24 cellular contexts compared by ENCODE assay signal in genomic region chr7:77877800-77878199, GRCh38.
DNase-seq lines count a peak whose midpoint lies in the region; ATAC-seq and TF ChIP-seq lines count a peak whose summit lies in the region.
"Had no signal": no experiment of that assay in that cellular context is flagged by ENCODE, and none has a peak within 500 bp of the region (broad histone marks: within the 10 kb centered on the region; RNA-seq: fewer than 3 reads in every experiment).

No MANE protein-coding gene starts in this region.

- H3K27me3 ChIP-seq in IMR-90 (ENCODE audit: control insufficient read depth, insufficient read depth, low read length) (no peaks in the 10 kb centered on the region), mesenchymal stem cell (ENCODE audit: control insufficient read depth in 1 of 2, insufficient read depth in 1 of 2, low read length in 2 of 2) (no peaks in the 10 kb centered on the region), esophagus squamous epithelium (no peaks in the 10 kb centered on the region)
- H3K27me3 ChIP-seq: dorsolateral prefrontal cortex, MG63, right lobe of liver had no signal

- no peaks in the 10 kb centered on the region for H4K20me1 ChIP-seq in IMR-90 (ENCODE audit: insufficient read depth, low read length)

- H3K36me3 ChIP-seq in IMR-90 (ENCODE audit: control insufficient read depth, insufficient read depth, low read length) (0 out of 2 replicates have a peak, but pooled peaks cover 1% of the 10 kb centered on the region), mesenchymal stem cell (ENCODE audit: control insufficient read depth in 1 of 2, insufficient read depth in 2 of 2, low read depth in 1 of 2, low read length in 2 of 2) (no peaks in the 10 kb centered on the region), esophagus squamous epithelium (no peaks in the 10 kb centered on the region)
- H3K36me3 ChIP-seq: MG63, right lobe of liver had no signal

- no peak overlapping the region for H2BK20ac ChIP-seq in IMR-90 (ENCODE audit: low read depth, low read length)

- H3K4ac ChIP-seq in IMR-90 (ENCODE audit: low read depth, low read length) (peak overlapping the region; percentile 61; the same call in 1 of the 2 replicates), mesenchymal stem cell (ENCODE audit: low read depth in 1 of 2, low read length in 2 of 2) (no peak overlapping the region)

- peak overlapping the region; percentile 43; the same call in 1 of the 2 replicates for H3K23ac ChIP-seq in IMR-90 (ENCODE audit: low read depth, low read length)
- no peak overlapping the region for H3K23ac ChIP-seq in mesenchymal stem cell (ENCODE audit: low read length in 2 of 2)

- intact Hi-C loops in IMR-90 (cut with micrococcal nuclease) (no loop called here), esophagus squamous epithelium (cut with DNase I) (no loop called here)

- peaks cover 6% of the 10 kb centered on the region for H3K9me3 Mint-ChIP-seq in chondrocyte (ENCODE audit: low read depth)
- H3K9me3 Mint-ChIP-seq: activated naive CD4-positive, alpha-beta T cell treated with anti-CD3 and anti-CD28 coated beads for 36 hours; activated T-cell treated with anti-CD3 and anti-CD28 coated beads, Interleukin-2, amount 50 U/mL, for 4 hours had no signal

- no peak overlapping the region for H3K4me3 Mint-ChIP-seq in chondrocyte (ENCODE audit: unreplicated experiment)
- H3K4me3 Mint-ChIP-seq: activated naive CD4-positive, alpha-beta T cell treated with anti-CD3 and anti-CD28 coated beads for 36 hours; activated T-cell treated with anti-CD3 and anti-CD28 coated beads, Interleukin-2, amount 50 U/mL, for 4 hours; naive thymus-derived CD4-positive, alpha-beta T cell had no signal

- DNase-seq in DMS 273 (lab: John Stamatoyannopoulos, UW; ENCODE audit: unreplicated experiment) = peak; percentile 81
- peak; percentile 70 for DNase-seq in IMR-90
- DNase-seq in chondrocyte (ENCODE audit: low spot score) = no peak
- DNase-seq in mesenchymal stem cell = peak; percentile 66
- no peak for DNase-seq in superior temporal gyrus (ENCODE audit: extremely low spot score)
- no peak for DNase-seq in esophagus squamous epithelium (lab: John Stamatoyannopoulos, UW)
- DNase-seq: ACHN; activated CD4-positive, alpha-beta T cell treated with anti-CD3 and anti-CD28 coated beads for 1 hour; activated naive CD4-positive, alpha-beta T cell treated with anti-CD3 and anti-CD28 coated beads for 36 hours; activated T-cell treated with anti-CD3 and anti-CD28 coated beads, Interleukin-2, amount 50 U/mL, for 4 hours; amygdala; caudate nucleus; dorsolateral prefrontal cortex; mesendoderm; MG63; naive thymus-derived CD4-positive, alpha-beta T cell; NCI-H2227 treated with DMSO at 0.1 percent for 48 hours; NCI-H82; right lobe of liver had no signal

- ATAC-seq in IMR-90 (ENCODE audit: low read depth) = peak; percentile 57; the same call in 1 of the 2 replicates
- no peak for ATAC-seq in HG03095 (IDR thresholded peaks at IDR 0.05; ENCODE audit: unreplicated experiment)
- ATAC-seq in HG02642 (IDR thresholded peaks at IDR 0.05; ENCODE audit: poor library complexity, unreplicated experiment) = no peak
- ATAC-seq: activated T-cell treated with anti-CD3 and anti-CD28 coated beads, Interleukin-2, amount 50 U/mL, for 4 hours; naive thymus-derived CD4-positive, alpha-beta T cell; right lobe of liver; Right ventricle myocardium inferior had no signal

- peak overlapping the region; percentile 49 for H3K27ac Mint-ChIP-seq in chondrocyte (ENCODE audit: unreplicated experiment)
- H3K27ac Mint-ChIP-seq: activated naive CD4-positive, alpha-beta T cell treated with anti-CD3 and anti-CD28 coated beads for 36 hours; naive thymus-derived CD4-positive, alpha-beta T cell had no signal

- no TSS peak for BruUV-seq in IMR-90 (replicated peaks; lab: Mats Ljungman, UMichigan)

- H3K4me1 Mint-ChIP-seq in chondrocyte (ENCODE audit: low read depth) = peaks cover 26% of the 10 kb centered on the region

- no peak overlapping the region for H2AK9ac ChIP-seq in IMR-90 (replicated peaks; ENCODE audit: low read depth, low read length, poor library complexity)

- H4K91ac ChIP-seq in IMR-90 (ENCODE audit: insufficient read depth, low read depth, low read length) (no peak overlapping the region), mesenchymal stem cell (ENCODE audit: low read length) (no peak overlapping the region)

- WGBS in IMR-90 (ENCODE audit: extremely low coverage in 2 of 2, insufficient read length in 1 of 2), 2 experiments = 100% methylated on average over 1 of the region's 3 CpGs; no CpG with 5 or more reads in 1 of the 2 experiments
- 87% methylated on average over 3 of the region's 3 CpGs for WGBS in mesenchymal stem cell
- WGBS in esophagus squamous epithelium, 2 donors = 83 to 90% methylated on average over 3 of the region's 3 CpGs

- peaks cover 23 to 56% of the 10 kb centered on the region in 2 experiments for H3K79me1 ChIP-seq in IMR-90 (ENCODE audit: low read depth in 1 of 2, low read length in 2 of 2)
- peaks cover 16% of the 10 kb centered on the region for H3K79me1 ChIP-seq in mesenchymal stem cell (replicated peaks; ENCODE audit: low read length, poor library complexity, severe bottlenecking)

- no peak for TF ChIP-seq RAD21 in IMR-90 (IDR thresholded peaks at IDR 0.05; ENCODE audit: low read length)

- TF ChIP-seq CTCF in IMR-90 (conservative IDR thresholded peaks at IDR 0.05; ENCODE audit: low read depth, low read length) = no peak
- no peak for TF ChIP-seq CTCF in chondrocyte (IDR thresholded peaks at IDR 0.05)
- TF ChIP-seq CTCF in esophagus squamous epithelium (IDR thresholded peaks at IDR 0.05) = no peak

- H3K9me3 ChIP-seq in IMR-90 (ENCODE audit: control insufficient read depth, insufficient read depth, low read length) (no peaks in the 10 kb centered on the region), mesenchymal stem cell (ENCODE audit: control insufficient read depth, low read length) (no peaks in the 10 kb centered on the region), esophagus squamous epithelium (no peaks in the 10 kb centered on the region)
- H3K9me3 ChIP-seq: MG63, right lobe of liver had no signal

- H3K18ac ChIP-seq in IMR-90 (ENCODE audit: low read depth, low read length) = no peak overlapping the region
- H3K18ac ChIP-seq in mesenchymal stem cell (ENCODE audit: low read depth in 1 of 2, low read length in 2 of 2) = peak overlapping the region in 1 of 2 experiments; percentile 21

- H3K14ac ChIP-seq in IMR-90 (replicated peaks; ENCODE audit: low read depth, low read length) (peak overlapping the region; percentile 50; the same call in 1 of the 2 replicates), mesenchymal stem cell (ENCODE audit: low read length in 2 of 2) (no peak overlapping the region)

- POLR2A ChIA-PET in IMR-90 (lab: Charles Lee; ENCODE audit: unreplicated experiment) = no interaction called here

- TF ChIP-seq POLR2A in IMR-90 (IDR thresholded peaks at IDR 0.05; ENCODE audit: low read depth, low read length) (no peak), esophagus squamous epithelium (IDR thresholded peaks at IDR 0.05) (no peak)

- H2BK120ac ChIP-seq in IMR-90 (ENCODE audit: low read depth, low read length) (no peak overlapping the region), mesenchymal stem cell (ENCODE audit: low read depth, low read length) (peak overlapping the region; percentile 49)

- H2BK15ac ChIP-seq in IMR-90 (ENCODE audit: low read depth, low read length) (0 out of 3 replicates have a peak overlapping the region, but pooled peaks have one; percentile 65), mesenchymal stem cell (ENCODE audit: low read depth, poor library complexity, severe bottlenecking) (no peak overlapping the region)

- H2BK5ac ChIP-seq in IMR-90 (ENCODE audit: low read depth, low read length, poor library complexity, severe bottlenecking) (peak overlapping the region; percentile 72), mesenchymal stem cell (ENCODE audit: low read depth, low read length, poor library complexity, severe bottlenecking) (no peak overlapping the region)

- peaks cover 9% of the 10 kb centered on the region for H3K4me1 ChIP-seq in IMR-90 (ENCODE audit: control insufficient read depth, insufficient read depth, low read length)
- H3K4me1 ChIP-seq in mesenchymal stem cell (ENCODE audit: control insufficient read depth, insufficient read depth, low read depth, low read length) = no peaks in the 10 kb centered on the region
- H3K4me1 ChIP-seq in esophagus squamous epithelium = no peaks in the 10 kb centered on the region
- H3K4me1 ChIP-seq: parathyroid adenoma, right lobe of liver had no signal

- H3K9ac ChIP-seq in IMR-90 (ENCODE audit: low read depth, low read length) (no peak overlapping the region), mesenchymal stem cell (ENCODE audit: low read length) (no peak overlapping the region)
- H3K9ac ChIP-seq: parathyroid adenoma had no signal

- no peak overlapping the region for H3K56ac ChIP-seq in IMR-90 (ENCODE audit: extremely low read depth, insufficient read depth, low read length)

- H3K27ac ChIP-seq in IMR-90 (ENCODE audit: insufficient read depth, low read length) (no peak overlapping the region), mesenchymal stem cell (ENCODE audit: low read length, poor library complexity, severe bottlenecking) (no peak overlapping the region), esophagus squamous epithelium (no peak overlapping the region)
- H3K27ac ChIP-seq: C4-2B, dorsolateral prefrontal cortex, parathyroid adenoma, right lobe of liver had no signal

- H3K27me3 Mint-ChIP-seq in chondrocyte (ENCODE audit: low read depth) = no peaks in the 10 kb centered on the region
- H3K27me3 Mint-ChIP-seq: naive thymus-derived CD4-positive, alpha-beta T cell had no signal

- CTCF ChIA-PET in IMR-90 (lab: Yijun Ruan, JAX) = no interaction called here

- no peak overlapping the region for H3K4me2 ChIP-seq in IMR-90 (ENCODE audit: low read depth, low read length)
- no peak overlapping the region for H3K4me2 ChIP-seq in mesenchymal stem cell (ENCODE audit: low read length, poor library complexity, severe bottlenecking)

- in situ Hi-C loops in IMR-90 (cut with MboI; ENCODE audit: low sequenced_read_pairs) = no loop called here

- dilution Hi-C loops in IMR-90 (cut with HindIII; ENCODE audit: low sequenced_read_pairs, unreplicated experiment) = no loop called here

- no peak overlapping the region for H4K5ac ChIP-seq in IMR-90 (ENCODE audit: low read depth, low read length)

- H2AFZ ChIP-seq in IMR-90 (replicated peaks; ENCODE audit: low read length, poor library complexity) (no peak overlapping the region), mesenchymal stem cell (ENCODE audit: low read depth, low read length) (no peak overlapping the region)
- H2AFZ ChIP-seq: parathyroid adenoma had no signal

- peaks cover 6% of the 10 kb centered on the region for H3K36me3 Mint-ChIP-seq in chondrocyte (ENCODE audit: low read depth)

- H2AK5ac ChIP-seq in IMR-90 (ENCODE audit: low read depth, low read length) (no peak overlapping the region), mesenchymal stem cell (ENCODE audit: low read length, severe bottlenecking) (no peak overlapping the region)

- H3K4me3 ChIP-seq in IMR-90 (ENCODE audit: insufficient read depth, low read depth, low read length) (no peak overlapping the region), mesenchymal stem cell (ENCODE audit: insufficient read depth in 1 of 2, low read depth in 1 of 2, low read length in 2 of 2) (no peak overlapping the region), esophagus squamous epithelium (no peak overlapping the region)
- H3K4me3 ChIP-seq: dorsolateral prefrontal cortex, MG63, right lobe of liver had no signal

- no peak overlapping the region for H2BK12ac ChIP-seq in mesenchymal stem cell (ENCODE audit: low read length in 2 of 2)

- H4K8ac ChIP-seq in IMR-90 (ENCODE audit: low read depth in 2 of 2, low read length in 2 of 2) (peak overlapping the region; percentile 6 to 61; a peak in 1 of 4 replicates), mesenchymal stem cell (ENCODE audit: low read length) (no peak overlapping the region)

- peaks cover 14% of the 10 kb centered on the region for H3K9me1 ChIP-seq in IMR-90 (ENCODE audit: insufficient read depth, low read length)

Comparison
In these comparisons a context has a peak if more than half of its experiments do, and no peak if none do; other contexts are left out.
1. DNase-seq: peak in DMS 273 (single experiment), IMR-90 (single experiment) and mesenchymal stem cell (single experiment); none in chondrocyte (single experiment), superior temporal gyrus (single experiment) and esophagus squamous epithelium (single experiment).